ENCODE assay signal across 32 cellular contexts in genomic region chr14:87343641-87344040, GRCh38.
"Had no signal": no experiment of that assay in that cellular context is flagged by ENCODE, and none has a peak within 500 bp of the region (broad histone marks: within the 10 kb centered on the region; RNA-seq: fewer than 3 reads in every experiment).

No MANE protein-coding gene starts in this region.

- H3K4me1 Mint-ChIP-seq: naive B cell; neural crest cell; stimulated activated naive CD8-positive, alpha-beta T cell treated with anti-CD3 and anti-CD28 coated beads, Interleukin-15, amount 100 ng/mL, for 72 hours had no signal

- H3K4me3 ChIP-seq: colonic mucosa, esophagus squamous epithelium, lung, mucosa of descending colon, right atrium auricular region, smooth muscle cell, suprapubic skin, transverse colon, upper lobe of right lung, uterus had no signal

- FAIRE-seq: frontal cortex, keratinocyte had no signal

- H3K9me3 Mint-ChIP-seq: endodermal cell; mesothelial cell of epicardium; neural crest cell; stimulated activated naive CD8-positive, alpha-beta T cell treated with anti-CD3 and anti-CD28 coated beads, Interleukin-15, amount 100 ng/mL, for 72 hours had no signal

- H3K27me3 ChIP-seq: colonic mucosa, esophagus squamous epithelium, right atrium auricular region, suprapubic skin, transverse colon, upper lobe of right lung, uterus had no signal

- DNase-seq: colonic mucosa; effector CD8-positive, alpha-beta T cell; endodermal cell; erythroblast; esophagus squamous epithelium; head of caudate nucleus; mesenchymal stem cell; mucosa of descending colon; naive B cell; stimulated activated CD4-positive, alpha-beta T cell treated with anti-CD3 and anti-CD28 coated beads, Interleukin-12 subunit alpha, Interleukin-12 subunit beta, amount 100 ng/mL, for 4 hours; stimulated activated CD4-positive, alpha-beta T cell treated with anti-CD3 and anti-CD28 coated beads, Interleukin-1b, Interleukin-23, amount 100 ng/mL, for 48 hours; stimulated activated CD4-positive, alpha-beta T cell treated with anti-CD3 and anti-CD28 coated beads, Interleukin-4, amount 100 ng/mL, for 1 hour; stimulated activated CD8-positive, alpha-beta memory T cell treated with anti-CD3 and anti-CD28 coated beads, Interleukin-4, amount 100 ng/mL, for 48 hours; stimulated activated naive CD4-positive, alpha-beta T cell; stimulated activated naive CD8-positive, alpha-beta T cell treated with anti-CD3 and anti-CD28 coated beads, Interleukin-15, amount 100 ng/mL, for 72 hours; transverse colon; upper lobe of right lung; uterus had no signal

- H3K4me3 Mint-ChIP-seq: dendritic cell treated with granulocyte-macrophage colony-stimulating factor and Interleukin-4, amounts not matched to agents 40 ng/mL and 50 ng/mL, for 4 days; endodermal cell; mesothelial cell of epicardium; naive B cell; natural killer cell treated with Interleukin-12 subunit alpha and Interleukin-12 subunit beta and Interleukin-15 and Interleukin-18, amount 100 ng/mL, for 72 hours; neural crest cell; stimulated activated naive CD8-positive, alpha-beta T cell treated with anti-CD3 and anti-CD28 coated beads, Interleukin-15, amount 100 ng/mL, for 72 hours had no signal

- H3K27ac Mint-ChIP-seq: dendritic cell treated with granulocyte-macrophage colony-stimulating factor and Interleukin-4, amounts not matched to agents 40 ng/mL and 50 ng/mL, for 4 days; endodermal cell; mesothelial cell of epicardium; naive B cell; natural killer cell treated with Interleukin-12 subunit alpha and Interleukin-12 subunit beta and Interleukin-15 and Interleukin-18, amount 100 ng/mL, for 72 hours; progenitor cell of endocrine pancreas; stimulated activated naive CD8-positive, alpha-beta T cell treated with anti-CD3 and anti-CD28 coated beads, Interleukin-15, amount 100 ng/mL, for 72 hours had no signal

- H3K27me3 Mint-ChIP-seq: dendritic cell treated with granulocyte-macrophage colony-stimulating factor and Interleukin-4, amounts not matched to agents 40 ng/mL and 50 ng/mL, for 4 days; naive B cell; natural killer cell treated with Interleukin-12 subunit alpha and Interleukin-12 subunit beta and Interleukin-15 and Interleukin-18, amount 100 ng/mL, for 72 hours; progenitor cell of endocrine pancreas; stimulated activated naive CD8-positive, alpha-beta T cell treated with anti-CD3 and anti-CD28 coated beads, Interleukin-15, amount 100 ng/mL, for 72 hours had no signal

- H3K4me1 ChIP-seq: colonic mucosa, esophagus squamous epithelium, parathyroid adenoma, right atrium auricular region, suprapubic skin, transverse colon, upper lobe of right lung, uterus had no signal

- H3K36me3 Mint-ChIP-seq: mesothelial cell of epicardium; naive B cell; natural killer cell treated with Interleukin-12 subunit alpha and Interleukin-12 subunit beta and Interleukin-15 and Interleukin-18, amount 100 ng/mL, for 72 hours had no signal

- H3K27ac ChIP-seq: colonic mucosa, esophagus squamous epithelium, parathyroid adenoma, right atrium auricular region, suprapubic skin, transverse colon, upper lobe of right lung, uterus had no signal

- ATAC-seq: left lobe of liver; mucosa of descending colon; natural killer cell treated with Interleukin-12 subunit alpha and Interleukin-12 subunit beta and Interleukin-15 and Interleukin-18, amount 100 ng/mL, for 72 hours; sciatic nerve; stimulated activated naive CD8-positive, alpha-beta T cell treated with anti-CD3 and anti-CD28 coated beads, Interleukin-15, amount 100 ng/mL, for 72 hours; upper lobe of right lung had no signal

- H3K9me3 ChIP-seq: colonic mucosa, esophagus squamous epithelium, right atrium auricular region, suprapubic skin, transverse colon, upper lobe of right lung, uterus had no signal

- H3K36me3 ChIP-seq: colonic mucosa, esophagus squamous epithelium, right atrium auricular region, suprapubic skin, transverse colon, upper lobe of right lung, uterus had no signal
